2 cellular contexts compared by ENCODE assay signal in the genomic region with DNA sequence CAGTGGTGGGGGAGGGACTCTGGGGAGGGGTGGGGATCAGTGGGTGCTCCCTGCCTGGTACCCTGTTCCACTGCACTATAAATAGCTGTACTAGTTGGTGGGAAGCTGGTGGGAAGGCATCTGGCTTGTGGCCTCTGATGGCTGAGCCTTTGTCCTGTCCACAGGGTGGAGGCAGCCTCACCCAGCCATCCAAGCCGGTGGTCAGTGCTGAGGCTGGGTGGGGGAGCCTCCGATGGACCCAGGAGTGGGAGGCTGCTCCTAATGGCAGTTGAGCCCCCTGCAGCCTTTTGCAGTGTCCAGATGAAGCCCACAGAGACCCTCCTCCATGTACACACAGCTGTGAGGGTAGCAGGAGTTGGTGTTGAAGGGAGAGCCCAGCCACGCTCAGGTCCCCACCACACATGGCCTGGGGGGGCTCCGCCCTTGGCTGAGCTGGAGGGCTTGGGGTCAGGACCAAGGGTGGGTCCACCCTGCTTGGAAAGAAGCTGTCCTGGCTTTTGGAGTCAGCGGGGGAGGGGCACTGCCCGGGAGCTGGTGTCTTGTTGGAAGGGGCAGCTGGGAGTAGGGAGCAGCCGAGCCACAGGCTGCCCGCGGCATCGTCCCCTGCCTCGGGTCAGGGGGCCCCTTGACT.
TF ChIP-seq lines count a peak whose summit lies in the region.

No MANE protein-coding gene starts in this region.

TF ChIP-seq in GM23338, 12 proteins besides CTCF, POLR2A, EP300 and RAD21 (continues in another document):
- no peak for TF ChIP-seq NANOG (IDR thresholded peaks at IDR 0.05; ENCODE audit: borderline replicate concordance)
- no peak for TF ChIP-seq CREB1 (CRISPR knock-in tag; IDR thresholded peaks at IDR 0.05; ENCODE audit: low read depth)
- no peak for TF ChIP-seq POLR2AphosphoS5 (IDR thresholded peaks at IDR 0.05; ENCODE audit: low read depth)
- TF ChIP-seq EZH2 (IDR thresholded peaks at IDR 0.05; ENCODE audit: low read depth, unreplicated experiment), result no peak
- no peak for TF ChIP-seq STAT1 (IDR thresholded peaks at IDR 0.05; ENCODE audit: unreplicated experiment)
- TF ChIP-seq, protein P1, sequence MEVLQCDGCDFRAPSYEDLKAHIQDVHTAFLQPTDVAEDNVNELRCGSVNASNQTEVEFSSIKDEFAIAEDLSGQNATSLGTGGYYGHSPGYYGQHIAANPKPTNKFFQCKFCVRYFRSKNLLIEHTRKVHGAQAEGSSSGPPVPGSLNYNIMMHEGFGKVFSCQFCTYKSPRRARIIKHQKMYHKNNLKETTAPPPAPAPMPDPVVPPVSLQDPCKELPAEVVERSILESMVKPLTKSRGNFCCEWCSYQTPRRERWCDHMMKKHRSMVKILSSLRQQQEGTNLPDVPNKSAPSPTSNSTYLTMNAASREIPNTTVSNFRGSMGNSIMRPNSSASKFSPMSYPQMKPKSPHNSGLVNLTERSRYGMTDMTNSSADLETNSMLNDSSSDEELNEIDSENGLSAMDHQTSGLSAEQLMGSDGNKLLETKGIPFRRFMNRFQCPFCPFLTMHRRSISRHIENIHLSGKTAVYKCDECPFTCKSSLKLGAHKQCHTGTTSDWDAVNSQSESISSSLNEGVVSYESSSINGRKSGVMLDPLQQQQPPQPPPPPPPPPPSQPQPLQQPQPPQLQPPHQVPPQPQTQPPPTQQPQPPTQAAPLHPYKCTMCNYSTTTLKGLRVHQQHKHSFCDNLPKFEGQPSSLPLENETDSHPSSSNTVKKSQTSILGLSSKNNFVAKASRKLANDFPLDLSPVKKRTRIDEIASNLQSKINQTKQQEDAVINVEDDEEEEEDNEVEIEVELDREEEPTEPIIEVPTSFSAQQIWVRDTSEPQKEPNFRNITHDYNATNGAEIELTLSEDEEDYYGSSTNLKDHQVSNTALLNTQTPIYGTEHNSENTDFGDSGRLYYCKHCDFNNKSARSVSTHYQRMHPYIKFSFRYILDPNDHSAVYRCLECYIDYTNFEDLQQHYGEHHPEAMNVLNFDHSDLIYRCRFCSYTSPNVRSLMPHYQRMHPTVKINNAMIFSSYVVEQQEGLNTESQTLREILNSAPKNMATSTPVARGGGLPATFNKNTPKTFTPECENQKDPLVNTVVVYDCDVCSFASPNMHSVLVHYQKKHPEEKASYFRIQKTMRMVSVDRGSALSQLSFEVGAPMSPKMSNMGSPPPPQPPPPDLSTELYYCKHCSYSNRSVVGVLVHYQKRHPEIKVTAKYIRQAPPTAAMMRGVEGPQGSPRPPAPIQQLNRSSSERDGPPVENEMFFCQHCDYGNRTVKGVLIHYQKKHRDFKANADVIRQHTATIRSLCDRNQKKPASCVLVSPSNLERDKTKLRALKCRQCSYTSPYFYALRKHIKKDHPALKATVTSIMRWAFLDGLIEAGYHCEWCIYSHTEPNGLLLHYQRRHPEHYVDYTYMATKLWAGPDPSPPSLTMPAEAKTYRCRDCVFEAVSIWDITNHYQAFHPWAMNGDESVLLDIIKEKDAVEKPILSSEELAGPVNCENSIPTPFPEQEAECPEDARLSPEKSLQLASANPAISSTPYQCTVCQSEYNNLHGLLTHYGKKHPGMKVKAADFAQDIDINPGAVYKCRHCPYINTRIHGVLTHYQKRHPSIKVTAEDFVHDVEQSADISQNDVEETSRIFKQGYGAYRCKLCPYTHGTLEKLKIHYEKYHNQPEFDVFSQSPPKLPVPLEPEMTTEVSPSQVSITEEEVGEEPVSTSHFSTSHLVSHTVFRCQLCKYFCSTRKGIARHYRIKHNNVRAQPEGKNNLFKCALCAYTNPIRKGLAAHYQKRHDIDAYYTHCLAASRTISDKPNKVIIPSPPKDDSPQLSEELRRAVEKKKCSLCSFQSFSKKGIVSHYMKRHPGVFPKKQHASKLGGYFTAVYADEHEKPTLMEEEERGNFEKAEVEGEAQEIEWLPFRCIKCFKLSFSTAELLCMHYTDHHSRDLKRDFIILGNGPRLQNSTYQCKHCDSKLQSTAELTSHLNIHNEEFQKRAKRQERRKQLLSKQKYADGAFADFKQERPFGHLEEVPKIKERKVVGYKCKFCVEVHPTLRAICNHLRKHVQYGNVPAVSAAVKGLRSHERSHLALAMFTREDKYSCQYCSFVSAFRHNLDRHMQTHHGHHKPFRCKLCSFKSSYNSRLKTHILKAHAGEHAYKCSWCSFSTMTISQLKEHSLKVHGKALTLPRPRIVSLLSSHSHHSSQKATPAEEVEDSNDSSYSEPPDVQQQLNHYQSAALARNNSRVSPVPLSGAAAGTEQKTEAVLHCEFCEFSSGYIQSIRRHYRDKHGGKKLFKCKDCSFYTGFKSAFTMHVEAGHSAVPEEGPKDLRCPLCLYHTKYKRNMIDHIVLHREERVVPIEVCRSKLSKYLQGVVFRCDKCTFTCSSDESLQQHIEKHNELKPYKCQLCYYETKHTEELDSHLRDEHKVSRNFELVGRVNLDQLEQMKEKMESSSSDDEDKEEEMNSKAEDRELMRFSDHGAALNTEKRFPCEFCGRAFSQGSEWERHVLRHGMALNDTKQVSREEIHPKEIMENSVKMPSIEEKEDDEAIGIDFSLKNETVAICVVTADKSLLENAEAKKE (CRISPR knock-in tag; IDR thresholded peaks at IDR 0.05), result no peak
- TF ChIP-seq EZH2phosphoT487 (IDR thresholded peaks at IDR 0.05; ENCODE audit: unreplicated experiment), result no peak
- TF ChIP-seq ZNF331 (CRISPR knock-in tag; IDR thresholded peaks at IDR 0.05; ENCODE audit: low read depth), result no peak
- TF ChIP-seq, protein P2, sequence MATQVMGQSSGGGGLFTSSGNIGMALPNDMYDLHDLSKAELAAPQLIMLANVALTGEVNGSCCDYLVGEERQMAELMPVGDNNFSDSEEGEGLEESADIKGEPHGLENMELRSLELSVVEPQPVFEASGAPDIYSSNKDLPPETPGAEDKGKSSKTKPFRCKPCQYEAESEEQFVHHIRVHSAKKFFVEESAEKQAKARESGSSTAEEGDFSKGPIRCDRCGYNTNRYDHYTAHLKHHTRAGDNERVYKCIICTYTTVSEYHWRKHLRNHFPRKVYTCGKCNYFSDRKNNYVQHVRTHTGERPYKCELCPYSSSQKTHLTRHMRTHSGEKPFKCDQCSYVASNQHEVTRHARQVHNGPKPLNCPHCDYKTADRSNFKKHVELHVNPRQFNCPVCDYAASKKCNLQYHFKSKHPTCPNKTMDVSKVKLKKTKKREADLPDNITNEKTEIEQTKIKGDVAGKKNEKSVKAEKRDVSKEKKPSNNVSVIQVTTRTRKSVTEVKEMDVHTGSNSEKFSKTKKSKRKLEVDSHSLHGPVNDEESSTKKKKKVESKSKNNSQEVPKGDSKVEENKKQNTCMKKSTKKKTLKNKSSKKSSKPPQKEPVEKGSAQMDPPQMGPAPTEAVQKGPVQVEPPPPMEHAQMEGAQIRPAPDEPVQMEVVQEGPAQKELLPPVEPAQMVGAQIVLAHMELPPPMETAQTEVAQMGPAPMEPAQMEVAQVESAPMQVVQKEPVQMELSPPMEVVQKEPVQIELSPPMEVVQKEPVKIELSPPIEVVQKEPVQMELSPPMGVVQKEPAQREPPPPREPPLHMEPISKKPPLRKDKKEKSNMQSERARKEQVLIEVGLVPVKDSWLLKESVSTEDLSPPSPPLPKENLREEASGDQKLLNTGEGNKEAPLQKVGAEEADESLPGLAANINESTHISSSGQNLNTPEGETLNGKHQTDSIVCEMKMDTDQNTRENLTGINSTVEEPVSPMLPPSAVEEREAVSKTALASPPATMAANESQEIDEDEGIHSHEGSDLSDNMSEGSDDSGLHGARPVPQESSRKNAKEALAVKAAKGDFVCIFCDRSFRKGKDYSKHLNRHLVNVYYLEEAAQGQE (IDR thresholded peaks at IDR 0.05; ENCODE audit: unreplicated experiment), result no peak
- no peak for TF ChIP-seq ZNF114 (CRISPR knock-in tag; IDR thresholded peaks at IDR 0.05)
- TF ChIP-seq JUNB (IDR thresholded peaks at IDR 0.05; ENCODE audit: unreplicated experiment), result no peak

TF ChIP-seq in H1, 55 proteins besides CTCF, POLR2A, EP300 and RAD21:
- TF ChIP-seq, protein P3, sequence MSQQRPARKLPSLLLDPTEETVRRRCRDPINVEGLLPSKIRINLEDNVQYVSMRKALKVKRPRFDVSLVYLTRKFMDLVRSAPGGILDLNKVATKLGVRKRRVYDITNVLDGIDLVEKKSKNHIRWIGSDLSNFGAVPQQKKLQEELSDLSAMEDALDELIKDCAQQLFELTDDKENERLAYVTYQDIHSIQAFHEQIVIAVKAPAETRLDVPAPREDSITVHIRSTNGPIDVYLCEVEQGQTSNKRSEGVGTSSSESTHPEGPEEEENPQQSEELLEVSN (IDR thresholded peaks at IDR 0.05), result no peak
- peak; percentile 57 for TF ChIP-seq POLR2AphosphoS5 (IDR thresholded peaks at IDR 0.05; ENCODE audit: low read depth, low read length)
